ENCODE assay signal across 27 cellular contexts in the genomic region with DNA sequence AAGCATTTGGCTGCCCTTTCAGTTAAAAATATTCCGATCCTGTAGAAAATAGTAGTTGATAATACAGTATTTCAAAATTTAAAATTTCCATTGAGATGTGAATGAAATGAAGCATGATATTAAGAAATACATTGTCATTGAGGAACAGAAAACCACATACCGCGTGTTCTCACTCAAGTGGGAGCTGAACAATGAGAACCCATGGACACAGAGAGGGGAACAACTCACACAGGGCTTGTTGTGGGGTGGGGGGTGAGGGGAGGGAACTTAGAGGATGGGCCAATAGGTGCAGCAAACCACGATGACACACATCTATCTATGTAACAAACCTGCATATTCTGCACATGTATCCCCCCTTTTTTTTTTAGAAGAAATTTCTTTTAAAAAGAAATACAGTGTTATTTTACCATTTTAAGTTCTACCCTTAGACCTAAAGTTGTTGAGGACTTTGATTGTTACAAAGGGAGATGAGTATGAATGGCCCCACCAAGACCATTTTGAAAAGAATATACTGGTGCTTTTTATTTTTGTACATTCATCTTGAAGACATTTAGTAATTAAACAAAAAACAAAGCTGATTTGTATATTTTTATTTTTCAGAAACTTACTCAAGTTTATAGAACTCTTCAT.
"Had no signal": no experiment of that assay in that cellular context is flagged by ENCODE, and none has a peak within 500 bp of the region (broad histone marks: within the 10 kb centered on the region; RNA-seq: fewer than 3 reads in every experiment).

No MANE protein-coding gene starts in this region.

- H3K27me3 ChIP-seq: esophagus squamous epithelium, heart right ventricle, left lung, neural progenitor cell, right atrium auricular region, stomach, thyroid gland had no signal

- ATAC-seq: effector memory CD8-positive, alpha-beta T cell; heart right ventricle; left cardiac atrium; left lung; naive thymus-derived CD4-positive, alpha-beta T cell; sciatic nerve had no signal

- H3K4me1 Mint-ChIP-seq: nephron, neural progenitor cell had no signal

- H3K4me3 Mint-ChIP-seq: effector memory CD8-positive, alpha-beta T cell; naive thymus-derived CD4-positive, alpha-beta T cell; nephron; neural progenitor cell had no signal

- DNase-seq: effector memory CD8-positive, alpha-beta T cell; erythroblast; esophagus squamous epithelium; foreskin melanocyte; glutamatergic neuron; heart right ventricle; hippocampal formation; left cardiac atrium; left lung; mesenchymal stem cell; midbrain; naive thymus-derived CD4-positive, alpha-beta T cell; nucleus accumbens; stimulated activated CD4-positive, alpha-beta T cell treated with anti-CD3 and anti-CD28 coated beads, Interleukin-12 subunit alpha, Interleukin-12 subunit beta, amount 100 ng/mL, for 4 hours; stimulated activated CD4-positive, alpha-beta T cell treated with anti-CD3 and anti-CD28 coated beads, Interleukin-1b, Interleukin-23, amount 100 ng/mL, for 48 hours; stimulated activated CD4-positive, alpha-beta T cell treated with anti-CD3 and anti-CD28 coated beads, Interleukin-4, amount 100 ng/mL, for 1 hour; stimulated activated CD8-positive, alpha-beta memory T cell treated with anti-CD3 and anti-CD28 coated beads, Interleukin-4, amount 100 ng/mL, for 48 hours; stimulated activated naive CD4-positive, alpha-beta T cell treated with Interleukin-2 at 50 U/mL for 16 hours; stomach; thyroid gland; trophoblast cell had no signal

- H3K9me3 Mint-ChIP-seq: effector memory CD8-positive, alpha-beta T cell; naive thymus-derived CD4-positive, alpha-beta T cell; nephron; neural progenitor cell had no signal

- H3K4me3 ChIP-seq: esophagus squamous epithelium, heart right ventricle, left lung, neural progenitor cell, prostate gland, right atrium auricular region, smooth muscle cell, stomach, thyroid gland had no signal

- H3K27me3 Mint-ChIP-seq: effector memory CD8-positive, alpha-beta T cell; naive thymus-derived CD4-positive, alpha-beta T cell had no signal

- H3K27ac ChIP-seq: esophagus squamous epithelium, heart right ventricle, left lung, neural progenitor cell, prostate gland, right atrium auricular region, stomach, thyroid gland had no signal

- H3K27ac Mint-ChIP-seq: effector memory CD8-positive, alpha-beta T cell; nephron; neural progenitor cell had no signal
